In genomic region chr10:119305860-119306513, GRCh38 we compare ENCODE assay signal across 8 cellular contexts.
A peak's percentile ranks its signal among the peaks of the same experiment; 100 is the strongest.
DNase-seq lines count a peak whose midpoint lies in the region; ATAC-seq, FAIRE-seq and TF ChIP-seq lines count a peak whose summit lies in the region.

No MANE protein-coding gene starts in this region.

- H4K8ac ChIP-seq in trophoblast cell (ENCODE audit: low read depth, low read length) = no peak overlapping the region

- no peak overlapping the region for H3K4me3 ChIP-seq in trophoblast cell (ENCODE audit: low read depth, low read length)

- H3K4ac ChIP-seq in trophoblast cell (ENCODE audit: low read depth, low read length) = no peak overlapping the region

- no peak overlapping the region for H3K18ac ChIP-seq in trophoblast cell (ENCODE audit: low read length)

- H3K9me3 ChIP-seq in trophoblast cell (ENCODE audit: insufficient read depth, low read depth, low read length) = peaks cover 2% of the 10 kb centered on the region

- no peaks in the 10 kb centered on the region for H3K79me2 ChIP-seq in trophoblast cell (ENCODE audit: control insufficient read depth, insufficient read depth, low read length, poor library complexity)

- H3K9ac ChIP-seq in trophoblast cell (ENCODE audit: low read length) = no peak overlapping the region

- H2AFZ ChIP-seq in trophoblast cell (ENCODE audit: insufficient read depth, low read length, poor library complexity) = no peak overlapping the region

- H3K4me1 ChIP-seq in trophoblast cell (ENCODE audit: control insufficient read depth in 1 of 2, insufficient read depth in 2 of 2, low read length in 2 of 2) = no peaks in the 10 kb centered on the region

- WGBS in trophoblast cell (ENCODE audit: extremely low coverage, insufficient coverage, insufficient read length) = no CpG with 5 or more reads among the region's 11 CpGs

- no peak overlapping the region for H2BK120ac ChIP-seq in trophoblast cell (ENCODE audit: insufficient read depth, low read length, poor library complexity)

- H4K12ac ChIP-seq in trophoblast cell (ENCODE audit: low read depth, low read length) = no peak overlapping the region

- no peak overlapping the region for H3K14ac ChIP-seq in trophoblast cell (ENCODE audit: low read length)

- no peaks in the 10 kb centered on the region for H3K27me3 ChIP-seq in trophoblast cell (ENCODE audit: insufficient read depth, low read length)

- H3K23ac ChIP-seq in trophoblast cell (ENCODE audit: low read length) = no peak overlapping the region

- H3K27ac ChIP-seq in trophoblast cell (ENCODE audit: low read depth, low read length) = no peak overlapping the region

- DNase-seq in NCI-H446 treated with DMSO at 0.1 percent for 48 hours (lab: John Stamatoyannopoulos, UW) (peak; percentile 82), erythroblast (lab: John Stamatoyannopoulos, UW) (peak; percentile 42 to 57), trophoblast cell (peak; percentile 72 to 89), urothelium cell line (ENCODE audit: low spot score) (peak; percentile 93), NCI-H1048 (lab: John Stamatoyannopoulos, UW) (no peak)
- DNase-seq in activated CD8-positive, alpha-beta memory T cell treated with anti-CD3 and anti-CD28 coated beads for 24 hours = peak; percentile 93

- H4K91ac ChIP-seq in trophoblast cell (ENCODE audit: low read depth, low read length) = no peak overlapping the region

- H2BK5ac ChIP-seq in trophoblast cell (ENCODE audit: low read depth, low read length, poor library complexity) = no peak overlapping the region

- H2AK5ac ChIP-seq in trophoblast cell (ENCODE audit: low read length) = no peak overlapping the region

- H3K36me3 ChIP-seq in trophoblast cell (ENCODE audit: control insufficient read depth in 1 of 2, insufficient read depth in 2 of 2, low read length in 2 of 2) = no peaks in the 10 kb centered on the region

- peak; percentile 33 for TF ChIP-seq POLR2A in erythroblast (IDR thresholded peaks at IDR 0.05; ENCODE audit: low read length)

- H2BK12ac ChIP-seq in trophoblast cell (ENCODE audit: low read length) = no peak overlapping the region

- no peaks in the 10 kb centered on the region for H3K79me1 ChIP-seq in trophoblast cell (ENCODE audit: low read length)

- ATAC-seq in GM18508 (IDR thresholded peaks at IDR 0.05; ENCODE audit: insufficient read depth, unreplicated experiment) = peak; percentile 36
- peak; percentile 52 for ATAC-seq in HG02840 (IDR thresholded peaks at IDR 0.05; ENCODE audit: low FRiP score, unreplicated experiment)

- H3K4me2 ChIP-seq in trophoblast cell (ENCODE audit: low read length) = no peak overlapping the region

- FAIRE-seq in urothelium cell line (lab: Jason Lieb, UNC) = no peak
